17 cellular contexts compared by ENCODE assay signal in the genomic region with DNA sequence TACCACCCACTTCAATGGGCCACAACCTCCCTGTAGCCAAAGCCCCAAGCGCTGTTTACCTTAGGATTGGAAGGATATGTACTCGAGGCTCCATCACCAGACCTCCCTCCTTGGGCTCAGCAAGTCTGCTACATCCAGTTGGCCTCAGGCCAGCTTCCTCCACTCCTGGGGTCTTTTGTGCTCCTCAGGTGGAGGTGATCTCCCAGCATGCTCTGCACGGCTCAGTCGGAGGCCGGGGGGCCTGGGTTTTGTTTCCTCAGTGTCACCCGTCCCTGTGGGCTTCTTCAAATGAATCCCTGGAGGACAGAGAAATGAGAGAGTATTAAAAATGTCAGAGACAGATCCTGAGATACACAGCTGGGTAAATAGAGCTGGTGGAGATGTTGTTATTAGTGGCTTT.
"Had no signal": no experiment of that assay in that cellular context is flagged by ENCODE, and none has a peak within 500 bp of the region (broad histone marks: within the 10 kb centered on the region; RNA-seq: fewer than 3 reads in every experiment).

No MANE protein-coding gene starts in this region.

- ATAC-seq: activated CD4-positive, CD25-positive, alpha-beta regulatory T cell treated with anti-CD3 and anti-CD28 coated beads, Interleukin-2, amount 50 U/mL, for 24 hours; left lung; pancreas; stimulated activated memory B cell treated with anti-CD40 and anti-IgM and Interleukin-4, amounts not matched to agents 10 μg/mL and 1 μg/mL and 100 μg/mL, for 72 hours had no signal

- H3K4me3 ChIP-seq: coronary artery, esophagus squamous epithelium, left lung, pancreas, sigmoid colon, thyroid gland had no signal

- H3K27me3 ChIP-seq: esophagus squamous epithelium, left lung, sigmoid colon, thyroid gland had no signal

- H3K9me3 ChIP-seq: esophagus squamous epithelium, left lung, pancreas, sigmoid colon, thyroid gland had no signal

- H3K27ac ChIP-seq: coronary artery, esophagus squamous epithelium, left lung, pancreas, sigmoid colon, thyroid gland had no signal

- H3K36me3 ChIP-seq: esophagus squamous epithelium, left lung, pancreas, sigmoid colon, thyroid gland had no signal

- H3K4me1 ChIP-seq: left lung, pancreas, thyroid gland had no signal

- DNase-seq: activated CD4-positive, alpha-beta T cell treated with anti-CD3 and anti-CD28 coated beads, Interleukin-2, amount 50 U/mL, for 1 hour; activated CD8-positive, alpha-beta memory T cell treated with anti-CD3 and anti-CD28 coated beads for 24 hours; activated naive CD4-positive, alpha-beta T cell; activated naive CD8-positive, alpha-beta T cell treated with anti-CD3 and anti-CD28 coated beads, Interleukin-2, amount 10 ng/mL, durations not matched to agents 7 days and 5 days; effector CD4-positive, alpha-beta T cell; esophagus squamous epithelium; hippocampal formation; left lung; naive B cell; sigmoid colon; stimulated activated CD4-positive, alpha-beta T cell treated with anti-CD3 and anti-CD28 coated beads, Interleukin-12 subunit alpha, Interleukin-12 subunit beta, amount 100 ng/mL, for 4 hours; stimulated activated CD4-positive, alpha-beta T cell treated with anti-CD3 and anti-CD28 coated beads, Interleukin-2, amount 100 ng/mL, for 24 hours; thyroid gland had no signal
